2 cellular contexts compared by ENCODE assay signal in the genomic region with DNA sequence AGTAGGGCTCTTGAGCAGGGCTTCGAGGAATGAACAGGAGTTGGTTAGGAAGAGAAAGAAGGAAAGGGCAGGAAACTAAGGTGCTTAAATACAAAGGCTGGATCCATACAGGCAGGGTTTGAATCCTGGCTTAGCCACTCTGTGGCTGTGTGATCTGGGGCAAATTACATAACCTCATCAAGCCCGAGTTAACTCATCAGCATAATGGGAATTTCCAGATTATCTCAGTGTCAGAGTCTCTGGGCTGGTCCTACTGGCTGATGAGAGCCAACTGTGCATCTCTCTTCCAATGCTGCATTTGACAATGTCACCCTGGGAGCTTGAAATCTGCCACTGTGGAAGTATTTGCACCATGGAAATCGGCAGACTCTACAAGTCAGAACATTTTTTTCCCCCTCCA.
TF ChIP-seq lines count a peak whose summit lies in the region.

No MANE protein-coding gene starts in this region.

TF ChIP-seq in HCT116, 20 proteins besides CTCF, POLR2A, EP300 and RAD21:
- no peak for TF ChIP-seq TCF7L2 (IDR thresholded peaks at IDR 0.05; ENCODE audit: borderline replicate concordance, extremely low read depth, insufficient read depth, insufficient read length)
- TF ChIP-seq YY1 (IDR thresholded peaks at IDR 0.05; ENCODE audit: extremely low read depth, insufficient replicate concordance, low read depth, low read length) = no peak
- no peak for TF ChIP-seq JUND (IDR thresholded peaks at IDR 0.05)
- no peak for TF ChIP-seq SRF (IDR thresholded peaks at IDR 0.05; ENCODE audit: low read depth)
- no peak for TF ChIP-seq ZNF274 (IDR thresholded peaks at IDR 0.05; ENCODE audit: low read depth, low read length)
- no peak for TF ChIP-seq EGR1 (IDR thresholded peaks at IDR 0.05; ENCODE audit: low read depth)
- TF ChIP-seq SIN3A (IDR thresholded peaks at IDR 0.05; ENCODE audit: low read depth) = no peak
- no peak for TF ChIP-seq FOSL1 (IDR thresholded peaks at IDR 0.05; ENCODE audit: low read depth)
- no peak for TF ChIP-seq SP1 (IDR thresholded peaks at IDR 0.05; ENCODE audit: low read depth)

TF ChIP-seq in GM12878, 131 proteins besides CTCF, POLR2A, EP300 and RAD21:
- TF ChIP-seq MXI1 (IDR thresholded peaks at IDR 0.05; ENCODE audit: low read depth, low read length) = no peak
- no peak for TF ChIP-seq SREBF1 (IDR thresholded peaks at IDR 0.05; ENCODE audit: low read length)
- no peak for TF ChIP-seq RELB (IDR thresholded peaks at IDR 0.05; ENCODE audit: low read depth)
- TF ChIP-seq, protein P1, sequence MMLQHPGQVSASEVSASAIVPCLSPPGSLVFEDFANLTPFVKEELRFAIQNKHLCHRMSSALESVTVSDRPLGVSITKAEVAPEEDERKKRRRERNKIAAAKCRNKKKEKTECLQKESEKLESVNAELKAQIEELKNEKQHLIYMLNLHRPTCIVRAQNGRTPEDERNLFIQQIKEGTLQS (IDR thresholded peaks at IDR 0.05; ENCODE audit: borderline replicate concordance, extremely low read depth, low read depth, low read length) = no peak
TF ChIP-seq in GM12878: peak in this region for 0.
